In the genomic region with DNA sequence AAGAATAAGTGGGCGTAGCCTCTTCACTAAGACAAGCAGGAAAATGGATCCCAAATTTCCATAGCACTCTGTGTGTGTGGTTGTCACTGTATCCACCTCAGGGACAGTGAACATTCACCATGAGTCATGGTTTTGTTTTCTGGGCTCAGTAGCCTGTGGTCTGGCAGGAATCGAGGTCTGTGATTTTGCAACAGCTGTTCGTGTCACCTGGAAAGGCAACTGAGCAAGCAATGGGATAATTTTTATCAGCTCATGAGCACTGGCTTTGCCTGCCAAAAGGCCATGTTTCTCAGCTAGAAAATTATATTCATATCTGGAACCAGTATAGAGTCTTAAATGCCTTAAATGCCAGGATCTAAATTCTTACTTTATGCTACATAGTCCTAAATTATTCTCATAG, we compare ENCODE assay signal across 9 cellular contexts.
DNase-seq lines count a peak whose midpoint lies in the region; ATAC-seq and TF ChIP-seq lines count a peak whose summit lies in the region.
"Had no signal": no experiment of that assay in that cellular context is flagged by ENCODE, and none has a peak within 500 bp of the region (broad histone marks: within the 10 kb centered on the region; RNA-seq: fewer than 3 reads in every experiment).

No MANE protein-coding gene starts in this region.

- no peak overlapping the region for H3K27ac Mint-ChIP-seq in CD4-positive, alpha-beta memory T cell
- H3K27ac Mint-ChIP-seq: activated CD8-positive, alpha-beta T cell treated with anti-CD3 and anti-CD28 coated beads for 36 hours had no signal

- no peak overlapping the region for H3K4me3 Mint-ChIP-seq in CD4-positive, alpha-beta memory T cell
- H3K4me3 Mint-ChIP-seq: activated CD8-positive, alpha-beta T cell treated with anti-CD3 and anti-CD28 coated beads for 36 hours had no signal

- peak; percentile 87 for DNase-seq in ELR (ENCODE audit: low read depth)
- DNase-seq in PC-9, result peak; percentile 75 to 94
- peak; percentile 98 for DNase-seq in fibroblast of the aortic adventitia (ENCODE audit: low read depth)
- DNase-seq in sciatic nerve (ENCODE audit: low spot score), result peak; percentile 76
- DNase-seq in CD4-positive, alpha-beta memory T cell, result no peak
- no peak for DNase-seq in foreskin melanocyte
- no peak for DNase-seq in GM19240 (ENCODE audit: insufficient read length, low spot score)
- DNase-seq: activated CD8-positive, alpha-beta T cell treated with anti-CD3 and anti-CD28 coated beads for 36 hours had no signal

- peaks cover 5% of the 10 kb centered on the region for H3K9me2 ChIP-seq in PC-9 (ENCODE audit: insufficient read depth)

- POLR2A ChIA-PET in PC-9 (lab: Charles Lee; ENCODE audit: unreplicated experiment), result interaction anchor here (0.6 kb wide), 1 partner anchor 38 kb away, joined by 4 read pairs; no protein-coding TSS in a partner anchor
- POLR2A ChIA-PET in CD4-positive, alpha-beta memory T cell (lab: Charles Lee; ENCODE audit: partially characterized antibody), result no interaction called here

- ATAC-seq in sciatic nerve, result peak; percentile 98
- ATAC-seq in GM18498 (IDR thresholded peaks at IDR 0.05; ENCODE audit: unreplicated experiment), result no peak
- ATAC-seq: activated CD8-positive, alpha-beta T cell treated with anti-CD3 and anti-CD28 coated beads for 36 hours had no signal

- H3K4me1 ChIP-seq in PC-9 (replicated peaks; ENCODE audit: insufficient read depth), result peaks cover 23% of the 10 kb centered on the region
- H3K4me1 ChIP-seq in CD4-positive, alpha-beta memory T cell (ENCODE audit: insufficient read depth, low read length), result no peaks in the 10 kb centered on the region

- H3K4me2 ChIP-seq in PC-9, result peak overlapping the region; percentile 40

- no peaks in the 10 kb centered on the region for H3K36me3 Mint-ChIP-seq in CD4-positive, alpha-beta memory T cell

- H3K36me3 ChIP-seq in PC-9 (ENCODE audit: low read depth), result no peaks in the 10 kb centered on the region
- no peaks in the 10 kb centered on the region for H3K36me3 ChIP-seq in CD4-positive, alpha-beta memory T cell (ENCODE audit: insufficient read depth, low read length)

- H3K27me3 Mint-ChIP-seq in CD4-positive, alpha-beta memory T cell, result no peaks in the 10 kb centered on the region
- H3K27me3 Mint-ChIP-seq: activated CD8-positive, alpha-beta T cell treated with anti-CD3 and anti-CD28 coated beads for 36 hours had no signal

- H4K20me1 ChIP-seq in PC-9 (ENCODE audit: insufficient read depth), result no peaks in the 10 kb centered on the region

- H3K4me1 Mint-ChIP-seq in CD4-positive, alpha-beta memory T cell, result no peaks in the 10 kb centered on the region

- H2AFZ ChIP-seq in PC-9, result peak overlapping the region; percentile 20; the same call in 1 of the 2 replicates

- no peaks in the 10 kb centered on the region for H3K27me3 ChIP-seq in PC-9 (ENCODE audit: insufficient read depth, low read depth)
- no peaks in the 10 kb centered on the region for H3K27me3 ChIP-seq in CD4-positive, alpha-beta memory T cell (ENCODE audit: insufficient read depth, low read length)

- peaks cover 0 to 2% (median 0%) of the 10 kb centered on the region in 8 donors for H3K9me3 Mint-ChIP-seq in CD4-positive, alpha-beta memory T cell
- H3K9me3 Mint-ChIP-seq: activated CD8-positive, alpha-beta T cell treated with anti-CD3 and anti-CD28 coated beads for 36 hours had no signal

- H3K4me3 ChIP-seq in PC-9 (no peak overlapping the region), fibroblast of the aortic adventitia (ENCODE audit: low read depth, low read length) (no peak overlapping the region)
- H3K4me3 ChIP-seq in CD4-positive, alpha-beta memory T cell (ENCODE audit: low read length in 2 of 2), result no peak overlapping the region

- intact Hi-C loops in PC-9 (cut with micrococcal nuclease; ENCODE audit: unreplicated experiment) (loop anchor here (1.0 kb wide), 1 partner anchor 38 kb away; no protein-coding TSS in a partner anchor), sciatic nerve (cut with DNase I) (no loop called here)
- intact Hi-C loops in CD4-positive, alpha-beta memory T cell (cut with micrococcal nuclease), result no loop called here

- TF ChIP-seq CTCF in PC-9 (conservative IDR thresholded peaks at IDR 0.05) (no peak), fibroblast of the aortic adventitia (IDR thresholded peaks at IDR 0.05; ENCODE audit: insufficient read depth, low read length) (no peak)

- no TSS peak for BruUV-seq in PC-9 (replicated peaks; lab: Mats Ljungman, UMichigan)

- peak overlapping the region; percentile 67 for H3K27ac ChIP-seq in PC-9
- no peak overlapping the region for H3K27ac ChIP-seq in CD4-positive, alpha-beta memory T cell (ENCODE audit: low read depth, low read length)

- 0 out of 2 replicates have a peak, but pooled peaks cover 4% of the 10 kb centered on the region for H3K9me3 ChIP-seq in PC-9 (ENCODE audit: insufficient read depth, low read depth)
- H3K9me3 ChIP-seq in CD4-positive, alpha-beta memory T cell (ENCODE audit: control insufficient read depth in 1 of 2, low read length in 2 of 2), result no peaks in the 10 kb centered on the region

- CTCF ChIA-PET in PC-9 (lab: Charles Lee), result no interaction called here
- CTCF ChIA-PET in CD4-positive, alpha-beta memory T cell (lab: Charles Lee; ENCODE audit: partially characterized antibody), result interaction anchor here (0.6 kb wide), 1 partner anchor 105 kb away, joined by 3 read pairs; no protein-coding TSS in a partner anchor

- peaks cover 14% of the 10 kb centered on the region for H3F3A ChIP-seq in PC-9 (ENCODE audit: insufficient read depth, low read depth)

- no peaks in the 10 kb centered on the region for H3K79me2 ChIP-seq in PC-9 (ENCODE audit: low read depth)

Comparison
In these comparisons a context has a peak if more than half of its experiments do, and no peak if none do; other contexts are left out.
1. DNase-seq: peak in ELR (single experiment), PC-9 (2 of 2), fibroblast of the aortic adventitia (single experiment) and sciatic nerve (single experiment); none in CD4-positive, alpha-beta memory T cell (0 of 5), foreskin melanocyte (single experiment) and GM19240 (single experiment).